ENCODE assay signal across 13 cellular contexts in genomic region chr12:91380651-91381050, GRCh38.
A peak's percentile ranks its signal among the peaks of the same experiment; 100 is the strongest.
DNase-seq lines count a peak whose midpoint lies in the region; TF ChIP-seq lines count a peak whose summit lies in the region.
"Had no signal": no experiment of that assay in that cellular context is flagged by ENCODE, and none has a peak within 500 bp of the region (broad histone marks: within the 10 kb centered on the region; RNA-seq: fewer than 3 reads in every experiment).

No MANE protein-coding gene starts in this region.

- POLR2A ChIA-PET in Caco-2 (lab: Charles Lee), result no interaction called here

- H3K4me3 ChIP-seq in HUES48 (ENCODE audit: low read depth, low read length) (peak overlapping the region; percentile 60), Caco-2 (ENCODE audit: low read depth, low read length) (no peak overlapping the region)
- H3K4me3 ChIP-seq: SJSA1 had no signal

- H3K36me3 ChIP-seq in HUES48 (ENCODE audit: control insufficient read depth, insufficient read depth, low read length), result no peaks in the 10 kb centered on the region
- no peaks in the 10 kb centered on the region for H3K36me3 ChIP-seq in Caco-2 (ENCODE audit: control insufficient read depth, insufficient read depth, low read length)
- H3K36me3 ChIP-seq: BLaER1 treated with 17β-estradiol and CSF1 and Interleukin-3, amounts not matched to agents 10 nM and 100 nM; neutrophil; SJSA1; transverse colon had no signal

- H3K4me1 Mint-ChIP-seq in brain (peaks cover 79% of the 10 kb centered on the region), Caco-2 (ENCODE audit: low read depth, unreplicated experiment) (no peaks in the 10 kb centered on the region)
- H3K4me1 Mint-ChIP-seq in activated naive CD8-positive, alpha-beta T cell treated with anti-CD3 and anti-CD28 coated beads for 36 hours, result peaks cover 8% of the 10 kb centered on the region
- peaks cover 6% of the 10 kb centered on the region for H3K4me1 Mint-ChIP-seq in T-helper 2 cell treated with Interferon-gamma antibody and Interleukin-4, amounts not matched to agents 5 μg/mL and 100 μg/mL, for 36 hours (ENCODE audit: low read depth)

- peak overlapping the region; percentile 99 to 100 (median 99) for H3K27ac Mint-ChIP-seq in brain
- H3K27ac Mint-ChIP-seq in activated naive CD8-positive, alpha-beta T cell treated with anti-CD3 and anti-CD28 coated beads for 36 hours, result no peak overlapping the region
- no peak overlapping the region for H3K27ac Mint-ChIP-seq in Caco-2 (ENCODE audit: unreplicated experiment)
- no peak overlapping the region for H3K27ac Mint-ChIP-seq in T-helper 2 cell treated with Interferon-gamma antibody and Interleukin-4, amounts not matched to agents 5 μg/mL and 100 μg/mL, for 36 hours

- H3K4me1 ChIP-seq in HUES48 (ENCODE audit: control insufficient read depth, insufficient read depth, low read length) (peaks cover 32% of the 10 kb centered on the region), Caco-2 (no peaks in the 10 kb centered on the region)
- H3K4me1 ChIP-seq: SJSA1 had no signal

- no TSS peak for BruUV-seq in Caco-2 (replicated peaks; lab: Mats Ljungman, UMichigan)

- DNase-seq in medulla oblongata (ENCODE audit: extremely low spot score), result peak; percentile 35
- peak; percentile 68 for DNase-seq in superior temporal gyrus (ENCODE audit: extremely low spot score)
- no peak for DNase-seq in NCI-H2171 (lab: John Stamatoyannopoulos, UW)
- no peak for DNase-seq in activated naive CD8-positive, alpha-beta T cell treated with anti-CD3 and anti-CD28 coated beads for 36 hours
- no peak for DNase-seq in Caco-2
- DNase-seq in T-helper 2 cell treated with Interferon-gamma antibody and Interleukin-4, amounts not matched to agents 5 μg/mL and 100 μg/mL, for 36 hours (ENCODE audit: low spot score), result no peak
- DNase-seq: activated naive CD4-positive, alpha-beta T cell treated with Interleukin-2 at 50 U/mL for 16 hours; transverse colon had no signal

- peak overlapping the region; percentile 97 for H3K27ac ChIP-seq in HUES48 (ENCODE audit: low read depth, low read length)
- H3K27ac ChIP-seq: neutrophil, SJSA1 had no signal

- H3K9me3 ChIP-seq in HUES48 (ENCODE audit: control insufficient read depth, insufficient read depth, low read length) (no peaks in the 10 kb centered on the region), Caco-2 (no peaks in the 10 kb centered on the region)
- H3K9me3 ChIP-seq: BLaER1 treated with 17β-estradiol and CSF1 and Interleukin-3, amounts not matched to agents 10 nM and 100 nM; neutrophil; SJSA1; transverse colon had no signal

- H3K36me3 Mint-ChIP-seq in brain (no peaks in the 10 kb centered on the region), Caco-2 (ENCODE audit: insufficient read depth, unreplicated experiment) (no peaks in the 10 kb centered on the region)
- no peaks in the 10 kb centered on the region for H3K36me3 Mint-ChIP-seq in activated naive CD8-positive, alpha-beta T cell treated with anti-CD3 and anti-CD28 coated beads for 36 hours
- H3K36me3 Mint-ChIP-seq in T-helper 2 cell treated with Interferon-gamma antibody and Interleukin-4, amounts not matched to agents 5 μg/mL and 100 μg/mL, for 36 hours (ENCODE audit: low read depth), result no peaks in the 10 kb centered on the region

- H3K27me3 ChIP-seq in HUES48 (ENCODE audit: control insufficient read depth, insufficient read depth, low read length), result no peaks in the 10 kb centered on the region
- H3K27me3 ChIP-seq in Caco-2 (replicated peaks; ENCODE audit: control insufficient read depth, insufficient read depth, low read length), result no peaks in the 10 kb centered on the region; the same call in 1 of the 2 replicates
- H3K27me3 ChIP-seq: BLaER1 treated with 17β-estradiol and CSF1 and Interleukin-3, amounts not matched to agents 10 nM and 100 nM; SJSA1; transverse colon had no signal

- intact Hi-C loops in Caco-2 (cut with micrococcal nuclease; ENCODE audit: unreplicated experiment), result loop anchor here (10.0 kb wide), 1 partner anchor 194 kb away; no protein-coding TSS in a partner anchor

- CTCF ChIA-PET in Caco-2 (lab: Charles Lee), result interaction anchor here (0.5 kb wide), 1 partner anchor 198 kb away, joined by 3 read pairs; no protein-coding TSS in a partner anchor

- H3K9ac ChIP-seq in HUES48 (ENCODE audit: low read depth, low read length), result 0 out of 2 replicates have a peak overlapping the region, but pooled peaks have one; percentile 10

- TF ChIP-seq CTCF in brain (conservative IDR thresholded peaks at IDR 0.05), result no peak
- no peak for TF ChIP-seq CTCF in Caco-2 (IDR thresholded peaks at IDR 0.05; ENCODE audit: insufficient read depth in 1 of 2, low read depth in 1 of 2, low read length in 1 of 2, severe bottlenecking in 1 of 2, unreplicated experiment in 1 of 2)

- H3K9me3 Mint-ChIP-seq in brain (no peaks in the 10 kb centered on the region), Caco-2 (ENCODE audit: unreplicated experiment) (no peaks in the 10 kb centered on the region)
- H3K9me3 Mint-ChIP-seq in activated naive CD8-positive, alpha-beta T cell treated with anti-CD3 and anti-CD28 coated beads for 36 hours, result no peaks in the 10 kb centered on the region
- H3K9me3 Mint-ChIP-seq in T-helper 2 cell treated with Interferon-gamma antibody and Interleukin-4, amounts not matched to agents 5 μg/mL and 100 μg/mL, for 36 hours, result no peaks in the 10 kb centered on the region

- H3K4me3 Mint-ChIP-seq in brain (peak overlapping the region; percentile 92 to 96 (median 94)), Caco-2 (ENCODE audit: unreplicated experiment) (no peak overlapping the region)
- no peak overlapping the region for H3K4me3 Mint-ChIP-seq in activated naive CD8-positive, alpha-beta T cell treated with anti-CD3 and anti-CD28 coated beads for 36 hours
- no peak overlapping the region for H3K4me3 Mint-ChIP-seq in T-helper 2 cell treated with Interferon-gamma antibody and Interleukin-4, amounts not matched to agents 5 μg/mL and 100 μg/mL, for 36 hours

- H3K27me3 Mint-ChIP-seq in brain (no peaks in the 10 kb centered on the region), Caco-2 (ENCODE audit: insufficient read depth, unreplicated experiment) (peaks cover 7% of the 10 kb centered on the region)
- H3K27me3 Mint-ChIP-seq in activated naive CD8-positive, alpha-beta T cell treated with anti-CD3 and anti-CD28 coated beads for 36 hours, result peaks cover 14% of the 10 kb centered on the region
- peaks cover 6% of the 10 kb centered on the region for H3K27me3 Mint-ChIP-seq in T-helper 2 cell treated with Interferon-gamma antibody and Interleukin-4, amounts not matched to agents 5 μg/mL and 100 μg/mL, for 36 hours (ENCODE audit: low read depth)

Comparison
In these comparisons a context has a peak if more than half of its experiments do, and no peak if none do; other contexts are left out.
1. H3K27ac Mint-ChIP-seq: peak in brain (5 of 5); none in activated naive CD8-positive, alpha-beta T cell treated with anti-CD3 and anti-CD28 coated beads for 36 hours (single experiment), Caco-2 (single experiment) and T-helper 2 cell treated with Interferon-gamma antibody and Interleukin-4, amounts not matched to agents 5 μg/mL and 100 μg/mL, for 36 hours (single experiment).
2. H3K4me3 Mint-ChIP-seq: peak in brain (5 of 5); none in activated naive CD8-positive, alpha-beta T cell treated with anti-CD3 and anti-CD28 coated beads for 36 hours (single experiment), Caco-2 (single experiment) and T-helper 2 cell treated with Interferon-gamma antibody and Interleukin-4, amounts not matched to agents 5 μg/mL and 100 μg/mL, for 36 hours (single experiment).
3. DNase-seq: peak in medulla oblongata (single experiment) and superior temporal gyrus (single experiment); none in NCI-H2171 (single experiment), activated naive CD8-positive, alpha-beta T cell treated with anti-CD3 and anti-CD28 coated beads for 36 hours (single experiment), Caco-2 (0 of 2) and T-helper 2 cell treated with Interferon-gamma antibody and Interleukin-4, amounts not matched to agents 5 μg/mL and 100 μg/mL, for 36 hours (single experiment).